In genomic region chr13:80598189-80598588, GRCh38 we compare ENCODE assay signal across 30 cellular contexts.
"Had no signal": no experiment of that assay in that cellular context is flagged by ENCODE, and none has a peak within 500 bp of the region (broad histone marks: within the 10 kb centered on the region; RNA-seq: fewer than 3 reads in every experiment).

No MANE protein-coding gene starts in this region.

- H3K9me3 ChIP-seq: ascending aorta, breast epithelium, colonic mucosa, esophagus squamous epithelium, gastroesophageal sphincter, heart right ventricle had no signal

- H3K4me3 ChIP-seq: ascending aorta, breast epithelium, cardiac muscle cell, colonic mucosa, esophagus squamous epithelium, gastroesophageal sphincter, heart right ventricle had no signal

- H3K36me3 ChIP-seq: ascending aorta, breast epithelium, cardiac muscle cell, colonic mucosa, esophagus squamous epithelium, gastroesophageal sphincter, heart right ventricle, WERI-Rb-1 had no signal

- H3K4me1 ChIP-seq: ascending aorta, breast epithelium, colonic mucosa, esophagus squamous epithelium, gastroesophageal sphincter, heart right ventricle had no signal

- H3K27me3 ChIP-seq: ascending aorta, breast epithelium, cardiac muscle cell, colonic mucosa, esophagus squamous epithelium, gastroesophageal sphincter, heart right ventricle had no signal

- FAIRE-seq: endometrium, endothelial cell of umbilical vein had no signal

- H3K27ac ChIP-seq: ascending aorta, breast epithelium, cardiac muscle cell, colonic mucosa, epithelial cell of prostate, esophagus squamous epithelium, gastroesophageal sphincter, heart right ventricle, WERI-Rb-1 had no signal

- DNase-seq: activated B cell treated with CpG ODN at 0.5 μM for 24 hours; activated CD4-positive, alpha-beta T cell treated with anti-CD3 and anti-CD28 coated beads for 48 hours; activated CD4-positive, alpha-beta T cell treated with anti-CD3 and anti-CD28 coated beads, Interleukin-2, amount 50 U/mL, for 1 hour; activated CD4-positive, alpha-beta T cell treated with anti-CD3 and anti-CD28 coated beads, Interleukin-2, amount 50 U/mL, for 48 hours; activated CD8-positive, alpha-beta memory T cell treated with anti-CD3 and anti-CD28 coated beads for 24 hours; activated CD8-positive, alpha-beta memory T cell treated with anti-CD3 and anti-CD28 coated beads, Interleukin-2, amount 50 U/mL, for 4 hours; activated CD8-positive, alpha-beta T cell treated with anti-CD3 and anti-CD28 coated beads for 36 hours; activated gamma-delta T cell; activated naive CD4-positive, alpha-beta T cell; activated naive CD4-positive, alpha-beta T cell treated with anti-CD3 and anti-CD28 coated beads, Interleukin-2, amount 10 ng/mL, durations not matched to agents 7 days and 5 days; activated naive CD8-positive, alpha-beta T cell treated with anti-CD3 and anti-CD28 coated beads, Interleukin-2, amount 10 ng/mL, durations not matched to agents 7 days and 5 days; activated T-cell treated with anti-CD3 and anti-CD28 coated beads, Interleukin-2, amount 50 U/mL, for 1 hour; activated T-cell treated with anti-CD3 and anti-CD28 coated beads, Interleukin-2, amount 50 U/mL, for 72 hours; central memory CD4-positive, alpha-beta T cell; cerebellar nuclear complex; colonic mucosa; effector CD8-positive, alpha-beta T cell; esophagus squamous epithelium; foreskin melanocyte; heart right ventricle; T-helper 17 cell; T1000; WERI-Rb-1 had no signal
